Comparison of ENCODE assay signal across 23 cellular contexts in genomic region chr5:154400678-154401077, GRCh38. TPM values are rescaled to one million over a fixed set of nuclear protein-coding genes. Genes with fewer than 3 reads are reported as not detected.
A peak's percentile ranks its signal among the peaks of the same experiment; 100 is the strongest.
DNase-seq lines count a peak whose midpoint lies in the region; ATAC-seq, FAIRE-seq and TF ChIP-seq lines count a peak whose summit lies in the region.
"Had no signal": no experiment of that assay in that cellular context is flagged by ENCODE, and none has a peak within 500 bp of the region (broad histone marks: within the 10 kb centered on the region; RNA-seq: fewer than 3 reads in every experiment).

No MANE protein-coding gene starts in this region.

- TF ChIP-seq CTCF in A549 (IDR thresholded peaks at IDR 0.05), result no peak

- FAIRE-seq in A549 (lab: Jason Lieb, UNC), result no peak

- POLR2A ChIA-PET in A549 (lab: Yijun Ruan, JAX), result interaction anchor here (0.5 kb wide), 1 partner anchor 507 kb away, joined by 4 read pairs; no protein-coding TSS in a partner anchor
- POLR2A ChIA-PET in CD8-positive, alpha-beta memory T cell (lab: Charles Lee), result no interaction called here

- H3K27me3 Mint-ChIP-seq in CD8-positive, alpha-beta memory T cell, result no peaks in the 10 kb centered on the region
- H3K27me3 Mint-ChIP-seq in activated T-helper 17 cell treated with anti-CD3 and anti-CD28 coated beads, Interleukin-2, amount 50 U/mL, for 72 hours, result no peaks in the 10 kb centered on the region
- peaks cover 3 to 8% (median 6%) of the 10 kb centered on the region in 3 donors for H3K27me3 Mint-ChIP-seq in immature natural killer cell (ENCODE audit: low read depth in 3 of 3)
- H3K27me3 Mint-ChIP-seq: B cell, IgD-negative memory B cell had no signal

- H3K27me3 ChIP-seq in CD8-positive, alpha-beta memory T cell (ENCODE audit: insufficient read depth, low read length, poor library complexity, severe bottlenecking), result no peaks in the 10 kb centered on the region

- H3K4me1 ChIP-seq in A549, result peaks cover 20% of the 10 kb centered on the region
- H3K4me1 ChIP-seq in CD8-positive, alpha-beta memory T cell (ENCODE audit: insufficient read depth, low read length), result peaks cover 8% of the 10 kb centered on the region

- peak overlapping the region in 1 of 7 donors; percentile 14 for H3K4me3 Mint-ChIP-seq in CD8-positive, alpha-beta memory T cell
- H3K4me3 Mint-ChIP-seq in activated T-helper 17 cell treated with anti-CD3 and anti-CD28 coated beads, Interleukin-2, amount 50 U/mL, for 72 hours, result no peak overlapping the region
- no peak overlapping the region for H3K4me3 Mint-ChIP-seq in immature natural killer cell
- H3K4me3 Mint-ChIP-seq: B cell, GM23338, H9, HFFc6 had no signal

- TF ChIP-seq POLR2A in A549 (IDR thresholded peaks at IDR 0.05; ENCODE audit: low read length), result no peak

- H3K4me1 Mint-ChIP-seq in CD8-positive, alpha-beta memory T cell, result peaks cover 10 to 20% (median 15%) of the 10 kb centered on the region in 3 donors
- no peaks in the 10 kb centered on the region for H3K4me1 Mint-ChIP-seq in activated T-helper 17 cell treated with anti-CD3 and anti-CD28 coated beads, Interleukin-2, amount 50 U/mL, for 72 hours
- H3K4me1 Mint-ChIP-seq in immature natural killer cell, result peaks cover 21 to 31% of the 10 kb centered on the region in 2 donors

- H3K36me3 ChIP-seq in CD8-positive, alpha-beta memory T cell (ENCODE audit: insufficient read depth, low read length), result no peaks in the 10 kb centered on the region

- CTCF ChIA-PET in A549 (lab: Yijun Ruan, JAX), result interaction anchor here (1.3 kb wide), 1 partner anchor 328 kb away, joined by 3 read pairs; no protein-coding TSS in a partner anchor
- CTCF ChIA-PET in CD8-positive, alpha-beta memory T cell (lab: Charles Lee), result interaction anchor here (8.9 kb wide), 1 partner anchor 328 kb away, joined by 82 read pairs; no protein-coding TSS in a partner anchor

- H3K4me3 ChIP-seq in A549, result no peak overlapping the region
- H3K4me3 ChIP-seq in CD8-positive, alpha-beta memory T cell (ENCODE audit: low read length), result no peak overlapping the region
- H3K4me3 ChIP-seq: GM23338 had no signal

- H3K4me2 ChIP-seq in A549, result no peak overlapping the region
- H3K4me2 ChIP-seq: GM23338 had no signal

- no peaks in the 10 kb centered on the region for H3K9me3 Mint-ChIP-seq in CD8-positive, alpha-beta memory T cell
- no peaks in the 10 kb centered on the region for H3K9me3 Mint-ChIP-seq in activated T-helper 17 cell treated with anti-CD3 and anti-CD28 coated beads, Interleukin-2, amount 50 U/mL, for 72 hours
- no peaks in the 10 kb centered on the region for H3K9me3 Mint-ChIP-seq in immature natural killer cell
- H3K9me3 Mint-ChIP-seq: GM23338, H9, HFFc6, IgD-negative memory B cell had no signal

- H3K9me3 ChIP-seq in A549, result no peaks in the 10 kb centered on the region
- no peaks in the 10 kb centered on the region for H3K9me3 ChIP-seq in CD8-positive, alpha-beta memory T cell (ENCODE audit: low read length)

- no peak for DNase-seq in A549 (ENCODE audit: low read depth in 1 of 2, low spot score in 1 of 2)
- no peak for DNase-seq in CD8-positive, alpha-beta memory T cell
- DNase-seq in immature natural killer cell, result no peak
- DNase-seq in HuH-7.5 (ENCODE audit: low spot score), result no peak
- no peak for DNase-seq in OCI-M2 (lab: John Stamatoyannopoulos, UW; ENCODE audit: unreplicated experiment)
- no peak for DNase-seq in KG1 (lab: John Stamatoyannopoulos, UW)
- no peak for DNase-seq in AG20443 (ENCODE audit: low spot score)
- DNase-seq: DMS153, DND-41, H9, HFFc6, NCI-H1048, NCI-H1417 treated with DMSO at 0.1 percent for 48 hours, NCI-H1694 treated with DMSO at 0.1 percent for 48 hours, NCI-H2081, NCI-H510A, SHP77 treated with DMSO at 0.1 percent for 48 hours had no signal

- no peak overlapping the region for H3K27ac ChIP-seq in A549
- no peak overlapping the region for H3K27ac ChIP-seq in CD8-positive, alpha-beta memory T cell (ENCODE audit: low read depth, low read length)
- H3K27ac ChIP-seq: C4-2B had no signal

- no peak for ATAC-seq in A549
- ATAC-seq in activated T-helper 17 cell treated with anti-CD3 and anti-CD28 coated beads, Interleukin-2, amount 50 U/mL, for 72 hours (replicated peaks), result no peak
- ATAC-seq: GM23338, Panc1 had no signal

- WGBS in A549 (ENCODE audit: missing lambda C conversion rate), result 77% methylated on average over 3 of the region's 3 CpGs

- H3K27ac Mint-ChIP-seq in CD8-positive, alpha-beta memory T cell, result peak overlapping the region in 5 of 8 donors; percentile 39 to 64 (median 52)
- H3K27ac Mint-ChIP-seq in activated T-helper 17 cell treated with anti-CD3 and anti-CD28 coated beads, Interleukin-2, amount 50 U/mL, for 72 hours, result peak overlapping the region; percentile 18
- peak overlapping the region in 4 of 6 donors; percentile 23 to 65 (median 54) for H3K27ac Mint-ChIP-seq in immature natural killer cell
- H3K27ac Mint-ChIP-seq: B cell, GM23338, HFFc6 had no signal

- H3K36me3 Mint-ChIP-seq in CD8-positive, alpha-beta memory T cell, result peaks cover 0 to 19% (median 2%) of the 10 kb centered on the region in 3 donors
- H3K36me3 Mint-ChIP-seq in activated T-helper 17 cell treated with anti-CD3 and anti-CD28 coated beads, Interleukin-2, amount 50 U/mL, for 72 hours (ENCODE audit: low read depth), result peaks cover 8% of the 10 kb centered on the region
- no peaks in the 10 kb centered on the region for H3K36me3 Mint-ChIP-seq in immature natural killer cell

- TF ChIP-seq RAD21 in A549 (conservative IDR thresholded peaks at IDR 0.05 in 1 of 2, IDR thresholded peaks at IDR 0.05 in 1 of 2), result no peak

- TF ChIP-seq EP300 in A549 (IDR thresholded peaks at IDR 0.05), result no peak

TF ChIP-seq in A549, 52 proteins besides CTCF, POLR2A, EP300 and RAD21:
- TF ChIP-seq ZC3H11A (IDR thresholded peaks at IDR 0.05) (no peak), POLR2AphosphoS2 (conservative IDR thresholded peaks at IDR 0.05; ENCODE audit: low read length) (0 out of 2 replicates have a peak, but pooled peaks have one; percentile 66)

RNA-seq across cellular contexts. Expression of gene SAP30L, which starts 45.1 kb away (rescaled TPM):
- polyA plus RNA-seq in A549 (2011; rRNA removed) (40.8 and 50.3 TPM in 2 replicates), A549 (2017; fragmentation: RNase III; extraction: RNeasy Plus Mini Kit Qiagen cat#74134 plus additional on column Dnase treatment) (23.5 to 25.3 TPM (median 24.9 TPM) in 3 replicates), immature natural killer cell (10 to 100 TPM; 20.6 to 45.3 (median 27.1) TPM)
- polyA plus RNA-seq in A549 (2012; cell fraction: cytosol; rRNA removed), result 19.1 and 19.2 TPM in 2 replicates
- polyA plus RNA-seq in A549 (2012; cell fraction: nucleus; rRNA removed), result 6.5 and 8.6 TPM in 2 replicates
- polyA minus RNA-seq in A549 (2011; rRNA and poly(A)+ RNA removed), result 11.7 and 14.5 TPM in 2 replicates
- 10 to 100 TPM; 35.1 to 37.9 TPM for total RNA-seq in CD8-positive, alpha-beta memory T cell
- polyA plus RNA-seq in CD8-positive, alpha-beta memory T cell, result 37.9 TPM
- total RNA-seq in activated T-helper 17 cell treated with anti-CD3 and anti-CD28 coated beads, Interleukin-2, amount 50 U/mL, for 72 hours, result 10 to 100 TPM; 16.4 to 28.9 TPM
